29 cellular contexts compared by ENCODE assay signal in the genomic region with DNA sequence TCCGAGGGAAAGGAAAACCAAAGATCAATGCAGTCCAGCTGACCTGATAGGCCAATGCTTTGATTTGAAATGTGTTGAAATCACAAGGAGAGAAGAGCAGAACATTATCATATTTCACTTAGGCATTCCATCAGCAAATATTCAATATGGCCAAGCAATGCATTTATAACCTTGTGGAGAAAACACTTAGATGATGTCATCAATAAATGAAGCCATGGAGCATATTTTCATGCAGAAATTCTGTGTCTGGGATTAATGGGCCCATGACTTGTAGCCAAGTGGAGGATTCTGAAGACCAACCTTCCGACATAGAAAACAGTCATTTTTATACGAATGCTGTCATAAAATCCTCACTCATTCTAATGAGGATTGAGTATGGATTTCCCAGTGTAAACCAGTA.
"Had no signal": no experiment of that assay in that cellular context is flagged by ENCODE, and none has a peak within 500 bp of the region (broad histone marks: within the 10 kb centered on the region; RNA-seq: fewer than 3 reads in every experiment).

No MANE protein-coding gene starts in this region.

- H2AFZ ChIP-seq: hepatocyte had no signal

- H3K27ac Mint-ChIP-seq: dendritic cell treated with granulocyte-macrophage colony-stimulating factor and Interleukin-4, amounts not matched to agents 40 ng/mL and 50 ng/mL, for 4 days; effector memory CD8-positive, alpha-beta T cell; endodermal cell had no signal

- H3K4me1 ChIP-seq: colonic mucosa, esophagus squamous epithelium, foreskin keratinocyte, gastrocnemius medialis, heart left ventricle, heart right ventricle had no signal

- H3K4me2 ChIP-seq: hepatocyte had no signal

- H3K79me2 ChIP-seq: hepatocyte had no signal

- H3K27me3 Mint-ChIP-seq: dendritic cell treated with granulocyte-macrophage colony-stimulating factor and Interleukin-4, amounts not matched to agents 40 ng/mL and 50 ng/mL, for 4 days had no signal

- H3K4me3 ChIP-seq: colonic mucosa, coronary artery, dorsolateral prefrontal cortex, esophagus muscularis mucosa, esophagus squamous epithelium, gastrocnemius medialis, gastroesophageal sphincter, heart left ventricle, heart right ventricle, hepatocyte had no signal

- H3K27ac ChIP-seq: colonic mucosa, coronary artery, dorsolateral prefrontal cortex, epithelial cell of prostate, esophagus muscularis mucosa, esophagus squamous epithelium, foreskin keratinocyte, gastrocnemius medialis, gastroesophageal sphincter, heart left ventricle, heart right ventricle, hepatocyte had no signal

- H3K4me3 Mint-ChIP-seq: dendritic cell treated with granulocyte-macrophage colony-stimulating factor and Interleukin-4, amounts not matched to agents 40 ng/mL and 50 ng/mL, for 4 days; effector memory CD8-positive, alpha-beta T cell; endodermal cell had no signal

- H3K9me3 Mint-ChIP-seq: dendritic cell treated with granulocyte-macrophage colony-stimulating factor and Interleukin-4, amounts not matched to agents 40 ng/mL and 50 ng/mL, for 4 days; endodermal cell had no signal

- FAIRE-seq: colon, endometrium, endothelial cell of umbilical vein, frontal cortex had no signal

- ATAC-seq: effector memory CD8-positive, alpha-beta T cell; esophagus mucosa; foreskin keratinocyte; gastrocnemius medialis; gastroesophageal sphincter; heart left ventricle; heart right ventricle had no signal

- H3K27me3 ChIP-seq: colonic mucosa, dorsolateral prefrontal cortex, esophagus muscularis mucosa, esophagus squamous epithelium, foreskin keratinocyte, gastrocnemius medialis, gastroesophageal sphincter, heart left ventricle, heart right ventricle, hepatocyte had no signal

- H3K36me3 ChIP-seq: colonic mucosa, esophagus muscularis mucosa, esophagus squamous epithelium, gastrocnemius medialis, gastroesophageal sphincter, heart left ventricle, heart right ventricle had no signal

- H3K9me3 ChIP-seq: colonic mucosa, esophagus muscularis mucosa, esophagus squamous epithelium, gastrocnemius medialis, gastroesophageal sphincter, heart left ventricle, heart right ventricle had no signal

- DNase-seq: colonic mucosa; cortex of kidney; dermis blood vessel endothelial cell; dorsolateral prefrontal cortex; effector CD4-positive, alpha-beta T cell; effector CD8-positive, alpha-beta T cell; effector memory CD4-positive, alpha-beta T cell; effector memory CD8-positive, alpha-beta T cell; endodermal cell; erythroblast; esophagus squamous epithelium; foreskin fibroblast; foreskin keratinocyte; foreskin melanocyte; gastrocnemius medialis; head of caudate nucleus; heart left ventricle; heart right ventricle had no signal
